In genomic region chr12:56477521-56478225, GRCh38 we compare ENCODE assay signal across 1 cellular context.
TF ChIP-seq lines count a peak whose summit lies in the region.

No MANE protein-coding gene starts in this region.

TF ChIP-seq in HepG2, 621 proteins besides CTCF, POLR2A, EP300 and RAD21:
- TF ChIP-seq IRX3 (CRISPR knock-in tag; IDR thresholded peaks at IDR 0.05; ENCODE audit: borderline replicate concordance, low read depth): no peak
- no peak for TF ChIP-seq TMF1 (CRISPR knock-in tag; IDR thresholded peaks at IDR 0.05; ENCODE audit: low read depth)
- no peak for TF ChIP-seq XRCC5 (optimal IDR thresholded peaks at IDR 0.05; ENCODE audit: low read length)
- TF ChIP-seq TIGD3 (CRISPR knock-in tag; IDR thresholded peaks at IDR 0.05; ENCODE audit: borderline replicate concordance): no peak
- TF ChIP-seq ZNF451 (CRISPR knock-in tag; IDR thresholded peaks at IDR 0.05): no peak
- no peak for TF ChIP-seq ZNF142 (CRISPR knock-in tag; IDR thresholded peaks at IDR 0.05)
- no peak for TF ChIP-seq MTA3 (CRISPR knock-in tag; IDR thresholded peaks at IDR 0.05)
- TF ChIP-seq ZNF543 (CRISPR knock-in tag; IDR thresholded peaks at IDR 0.05): no peak
- no peak for TF ChIP-seq ZSCAN25 (CRISPR knock-in tag; IDR thresholded peaks at IDR 0.05)
- no peak for TF ChIP-seq ATM (IDR thresholded peaks at IDR 0.05; ENCODE audit: borderline replicate concordance)
- no peak for TF ChIP-seq SP5 (CRISPR knock-in tag; IDR thresholded peaks at IDR 0.05; ENCODE audit: borderline replicate concordance, low read depth)
- no peak for TF ChIP-seq ZBTB26 (CRISPR knock-in tag; IDR thresholded peaks at IDR 0.05; ENCODE audit: borderline replicate concordance)
- TF ChIP-seq ZHX2 (IDR thresholded peaks at IDR 0.05; ENCODE audit: low read depth): no peak
- TF ChIP-seq ZHX2 (CRISPR knock-in tag; IDR thresholded peaks at IDR 0.05; ENCODE audit: borderline replicate concordance): no peak
- no peak for TF ChIP-seq GTF2F1 (IDR thresholded peaks at IDR 0.05; ENCODE audit: low read length)
- TF ChIP-seq ZNF770 (CRISPR knock-in tag; IDR thresholded peaks at IDR 0.05): no peak
- no peak for TF ChIP-seq SP4 (CRISPR knock-in tag; IDR thresholded peaks at IDR 0.05)
- no peak for TF ChIP-seq IKZF4 (CRISPR knock-in tag; IDR thresholded peaks at IDR 0.05; ENCODE audit: borderline replicate concordance, low read depth, not compliant biosample characterization)
- TF ChIP-seq SAFB2 (CRISPR knock-in tag; IDR thresholded peaks at IDR 0.05; ENCODE audit: borderline replicate concordance, low read depth): no peak
- no peak for TF ChIP-seq U2AF1 (optimal IDR thresholded peaks at IDR 0.05; ENCODE audit: low read depth, low read length)
- TF ChIP-seq GLMP (CRISPR knock-in tag; IDR thresholded peaks at IDR 0.05; ENCODE audit: borderline replicate concordance): no peak
